ENCODE assay signal across 26 cellular contexts in the genomic region with DNA sequence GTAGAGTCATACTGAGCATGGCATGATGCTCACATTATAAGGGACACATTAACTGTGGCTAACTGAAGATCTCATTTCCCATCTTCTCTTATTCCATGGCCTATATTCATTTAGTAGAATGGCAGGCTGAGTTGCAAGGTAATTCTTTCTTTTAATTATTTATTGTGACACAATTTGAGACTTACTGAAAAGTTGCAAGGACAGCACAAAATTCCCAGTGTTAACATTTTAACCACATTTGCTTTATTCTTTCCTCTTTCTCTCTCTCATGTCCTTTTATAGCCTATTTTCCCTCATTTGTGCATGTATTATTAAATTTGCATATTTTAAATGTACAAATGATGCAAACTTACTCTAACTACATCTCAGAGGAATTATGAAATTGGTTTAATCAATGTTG.
DNase-seq lines count a peak whose midpoint lies in the region; ATAC-seq, FAIRE-seq and TF ChIP-seq lines count a peak whose summit lies in the region.
"Had no signal": no experiment of that assay in that cellular context is flagged by ENCODE, and none has a peak within 500 bp of the region (broad histone marks: within the 10 kb centered on the region; RNA-seq: fewer than 3 reads in every experiment).

No MANE protein-coding gene starts in this region.

- H3K36me3 Mint-ChIP-seq in brain, result no peaks in the 10 kb centered on the region
- H3K36me3 Mint-ChIP-seq: CD14-positive monocyte; CD4-positive, alpha-beta memory T cell; CD4-positive, CD25-positive, alpha-beta regulatory T cell; CD8-positive, alpha-beta memory T cell had no signal

- DNase-seq in HepG2 (ENCODE audit: low spot score) (no peak), right lobe of liver (no peak), heart left ventricle (no peak)
- DNase-seq: ACHN; BE2C; C1 segment of cervical spinal cord; CD4-positive, alpha-beta memory T cell; CD4-positive, CD25-positive, alpha-beta regulatory T cell; CD8-positive, alpha-beta memory T cell; COR-L47; DMS 273 treated with DMSO at 0.1 percent for 48 hours; DMS153; DMS53; DMS79 treated with DMSO at 0.1 percent for 48 hours; GF-D8 had no signal

- no peak overlapping the region for H3K9ac ChIP-seq in HepG2 (ENCODE audit: insufficient read depth, low read depth, low read length)
- no peak overlapping the region for H3K9ac ChIP-seq in OCI-LY3 (ENCODE audit: low read length)
- peak overlapping the region; percentile 60 for H3K9ac ChIP-seq in neural cell (ENCODE audit: low read length)
- H3K9ac ChIP-seq: BLaER1 had no signal

- peaks cover 78% of the 10 kb centered on the region for H3K4me1 Mint-ChIP-seq in brain
- H3K4me1 Mint-ChIP-seq: CD4-positive, alpha-beta memory T cell; CD4-positive, CD25-positive, alpha-beta regulatory T cell; CD8-positive, alpha-beta memory T cell had no signal

- ATAC-seq in HepG2 (no peak), right lobe of liver (no peak), HG03354 (IDR thresholded peaks at IDR 0.05; ENCODE audit: poor library complexity, severe bottlenecking, unreplicated experiment) (no peak), HG03135 (IDR thresholded peaks at IDR 0.05; ENCODE audit: unreplicated experiment) (no peak), heart left ventricle (no peak)

- intact Hi-C loops in HepG2 (cut with micrococcal nuclease; ENCODE audit: unreplicated experiment), result no loop called here
- intact Hi-C loops in right lobe of liver (cut with DNase I), result no loop called here
- intact Hi-C loops in heart left ventricle (cut with DNase I), result loop anchor here (5.0 to 10.0 kb wide), 13 partner anchors 148 to 923 kb away; partner anchors contain the start of genes VCAN (in 4 of the 10), TMEM167A (in 1 of the 10) and XRCC4 (in 1 of the 10)

- H3K4me2 ChIP-seq in HepG2 (ENCODE audit: low read depth, low read length), result no peak overlapping the region
- peak overlapping the region; percentile 44 for H3K4me2 ChIP-seq in OCI-LY3 (ENCODE audit: low read length)
- peak overlapping the region; percentile 49 for H3K4me2 ChIP-seq in neural cell (ENCODE audit: low read length)
- H3K4me2 ChIP-seq: BLaER1 had no signal

- H2AFZ ChIP-seq in HepG2 (ENCODE audit: low read length) (no peak overlapping the region), OCI-LY3 (ENCODE audit: low read depth, low read length) (no peak overlapping the region), neural cell (ENCODE audit: low read depth, low read length) (no peak overlapping the region)

- H3K36me3 ChIP-seq in HepG2 (replicated peaks in 1 of 2; ENCODE audit: control insufficient read depth in 1 of 2, insufficient read depth in 2 of 2, low read length in 2 of 2) (no peaks in the 10 kb centered on the region), right lobe of liver (no peaks in the 10 kb centered on the region), OCI-LY3 (replicated peaks; ENCODE audit: low read depth, low read length) (no peaks in the 10 kb centered on the region), neural cell (ENCODE audit: insufficient read depth, low read length) (no peaks in the 10 kb centered on the region), heart left ventricle (no peaks in the 10 kb centered on the region)
- H3K36me3 ChIP-seq: BE2C, BLaER1 had no signal

- H3K9me2 ChIP-seq in neural cell (ENCODE audit: insufficient read depth, low read length), result no peaks in the 10 kb centered on the region

- H3K79me2 ChIP-seq in HepG2 (ENCODE audit: insufficient read depth, low read length) (no peaks in the 10 kb centered on the region), OCI-LY3 (ENCODE audit: low read length) (no peaks in the 10 kb centered on the region), neural cell (replicated peaks; ENCODE audit: insufficient read depth, low read length) (peaks cover 36% of the 10 kb centered on the region)

- TF ChIP-seq EP300 in HepG2 (IDR thresholded peaks at IDR 0.05; ENCODE audit: low read depth in 2 of 2, low read length in 2 of 2), result no peak
- no peak for TF ChIP-seq EP300 in HepG2 (CRISPR knock-in tag; IDR thresholded peaks at IDR 0.05; ENCODE audit: borderline replicate concordance)
- TF ChIP-seq EP300 in neural cell (conservative IDR thresholded peaks at IDR 0.05; ENCODE audit: poor library complexity, severe bottlenecking), result no peak

- POLR2A ChIA-PET in HepG2 (lab: Yijun Ruan, JAX), result no interaction called here

- TF ChIP-seq CTCF in HepG2 (CRISPR knock-in tag; IDR thresholded peaks at IDR 0.05), result no peak
- TF ChIP-seq CTCF in right lobe of liver (IDR thresholded peaks at IDR 0.05), result no peak
- no peak for TF ChIP-seq CTCF in OCI-LY3 (IDR thresholded peaks at IDR 0.05; ENCODE audit: low read depth, low read length)
- TF ChIP-seq CTCF in brain (conservative IDR thresholded peaks at IDR 0.05), result no peak
- no peak for TF ChIP-seq CTCF in neural cell (IDR thresholded peaks at IDR 0.05; ENCODE audit: poor library complexity, severe bottlenecking)
- no peak for TF ChIP-seq CTCF in heart left ventricle (IDR thresholded peaks at IDR 0.05)

- TF ChIP-seq POLR2A in HepG2 (IDR thresholded peaks at IDR 0.05; ENCODE audit: insufficient read depth in 1 of 2, low read depth in 2 of 2, low read length in 2 of 2), result no peak
- TF ChIP-seq POLR2A in right lobe of liver (IDR thresholded peaks at IDR 0.05), result no peak
- no peak for TF ChIP-seq POLR2A in heart left ventricle (IDR thresholded peaks at IDR 0.05)

- no peak overlapping the region for H3K27ac ChIP-seq in HepG2 (ENCODE audit: extremely low read length, insufficient read depth, low read length)
- H3K27ac ChIP-seq in right lobe of liver, result no peak overlapping the region
- no peak overlapping the region for H3K27ac ChIP-seq in OCI-LY3 (ENCODE audit: low read length)
- H3K27ac ChIP-seq in neural cell (ENCODE audit: low read length), result peak overlapping the region; percentile 96
- H3K27ac ChIP-seq in heart left ventricle, result no peak overlapping the region
- H3K27ac ChIP-seq: 22Rv1, BLaER1 had no signal

- H3K27me3 Mint-ChIP-seq in brain, result no peaks in the 10 kb centered on the region
- H3K27me3 Mint-ChIP-seq: CD4-positive, CD25-positive, alpha-beta regulatory T cell had no signal

- no peak for FAIRE-seq in HepG2 (lab: Jason Lieb, UNC)
- FAIRE-seq: G401.6, GM12891, GM19239 had no signal

- peak overlapping the region; percentile 1 to 72 (median 20) for H3K27ac Mint-ChIP-seq in brain
- H3K27ac Mint-ChIP-seq: CD14-positive monocyte; CD4-positive, alpha-beta memory T cell; CD4-positive, CD25-positive, alpha-beta regulatory T cell; CD8-positive, alpha-beta memory T cell had no signal

- BruUV-seq in HepG2 (replicated peaks; lab: Mats Ljungman, UMichigan), result no TSS peak

- H3K9me3 Mint-ChIP-seq in brain, result no peaks in the 10 kb centered on the region
- H3K9me3 Mint-ChIP-seq: CD14-positive monocyte; CD4-positive, alpha-beta memory T cell; CD4-positive, CD25-positive, alpha-beta regulatory T cell; CD8-positive, alpha-beta memory T cell had no signal

- H3K4me3 ChIP-seq in HepG2 (replicated peaks in 1 of 3; ENCODE audit: insufficient read depth in 1 of 3, low read depth in 2 of 3, low read length in 3 of 3), result no peak overlapping the region
- no peak overlapping the region for H3K4me3 ChIP-seq in right lobe of liver
- no peak overlapping the region for H3K4me3 ChIP-seq in OCI-LY3 (ENCODE audit: low read length)
- H3K4me3 ChIP-seq in neural cell (ENCODE audit: low read length), result peak overlapping the region; percentile 24
- no peak overlapping the region for H3K4me3 ChIP-seq in heart left ventricle
- H3K4me3 ChIP-seq: BLaER1 had no signal

- H3K4me3 Mint-ChIP-seq in brain, result peak overlapping the region in 2 of 5 experiments; percentile 1 to 17
- H3K4me3 Mint-ChIP-seq: CD14-positive monocyte; CD4-positive, alpha-beta memory T cell; CD4-positive, CD25-positive, alpha-beta regulatory T cell; CD8-positive, alpha-beta memory T cell had no signal

- H3K9me3 ChIP-seq in HepG2 (ENCODE audit: low read length) (no peaks in the 10 kb centered on the region), right lobe of liver (no peaks in the 10 kb centered on the region), OCI-LY3 (ENCODE audit: insufficient read depth, low read length) (no peaks in the 10 kb centered on the region), neural cell (ENCODE audit: low read length) (no peaks in the 10 kb centered on the region), heart left ventricle (no peaks in the 10 kb centered on the region)
- H3K9me3 ChIP-seq: BE2C, BLaER1 had no signal

- peaks cover 12% of the 10 kb centered on the region for H3K4me1 ChIP-seq in HepG2 (ENCODE audit: insufficient read depth, low read length)
- H3K4me1 ChIP-seq in right lobe of liver, result peaks cover 0 to 14% (median 6%) of the 10 kb centered on the region in 4 donors
- H3K4me1 ChIP-seq in OCI-LY3 (ENCODE audit: low read length), result peaks cover 44% of the 10 kb centered on the region
- peaks cover 0 to 22% (median 5%) of the 10 kb centered on the region in 12 donors for H3K4me1 ChIP-seq in heart left ventricle
- H3K4me1 ChIP-seq: BLaER1 had no signal

- H3F3A ChIP-seq in neural cell (ENCODE audit: insufficient read depth, low read length, poor library complexity, severe bottlenecking), result peaks cover 11% of the 10 kb centered on the region

- CTCF ChIA-PET in HepG2 (lab: Yijun Ruan, JAX; ENCODE audit: low intra/inter-chr PET ratio, low total read pairs), result no interaction called here

- H3K27me3 ChIP-seq in HepG2 (ENCODE audit: control insufficient read depth in 1 of 2, insufficient read depth in 2 of 2, low read length in 2 of 2) (no peaks in the 10 kb centered on the region), right lobe of liver (no peaks in the 10 kb centered on the region), OCI-LY3 (ENCODE audit: low read depth, low read length) (no peaks in the 10 kb centered on the region), neural cell (ENCODE audit: insufficient read depth, low read depth, low read length) (no peaks in the 10 kb centered on the region), heart left ventricle (no peaks in the 10 kb centered on the region)
- H3K27me3 ChIP-seq: BE2C, BLaER1 had no signal

- H4K20me1 ChIP-seq in HepG2 (ENCODE audit: insufficient read depth, low read length), result no peaks in the 10 kb centered on the region
- H4K20me1 ChIP-seq in OCI-LY3 (ENCODE audit: insufficient read depth, low read length), result no peaks in the 10 kb centered on the region
- H4K20me1 ChIP-seq in neural cell (ENCODE audit: insufficient read depth), result no peaks in the 10 kb centered on the region
- H4K20me1 ChIP-seq: BLaER1 had no signal

- in situ Hi-C loops in HepG2 (cut with HindIII; ENCODE audit: extremely low pct_ligation_motif_present, low pct_unique_long_range_greater_than_20kb), result loop anchor here (10.0 to 25.0 kb wide), 4 partner anchors 151 to 921 kb away; no protein-coding TSS in a partner anchor

- TF ChIP-seq RAD21 in HepG2 (CRISPR knock-in tag; IDR thresholded peaks at IDR 0.05) (no peak), neural cell (conservative IDR thresholded peaks at IDR 0.05) (no peak)

TF ChIP-seq in HepG2, 621 proteins besides CTCF, POLR2A, EP300 and RAD21 (continues in another document):
- peak; percentile 46; the same call in 1 of the 2 replicates for TF ChIP-seq MAFF (IDR thresholded peaks at IDR 0.05; ENCODE audit: low read depth, low read length)
- no peak for TF ChIP-seq ZZZ3 (CRISPR knock-in tag; IDR thresholded peaks at IDR 0.05; ENCODE audit: borderline replicate concordance)

TF ChIP-seq in neural cell, 6 proteins besides CTCF, POLR2A, EP300 and RAD21 (continues in another document):
- TF ChIP-seq EZH2 (IDR thresholded peaks at IDR 0.05; ENCODE audit: borderline replicate concordance, insufficient read depth, low read length, poor library complexity, severe bottlenecking) (no peak), SMC3 (conservative IDR thresholded peaks at IDR 0.05; ENCODE audit: poor library complexity) (no peak), POLR2AphosphoS5 (IDR thresholded peaks at IDR 0.05) (no peak)

Comparison
In these comparisons a context has a peak if more than half of its experiments do, and no peak if none do; other contexts are left out.
1. intact Hi-C loops: an anchor here in heart left ventricle (5.0 to 10.0 kb wide); none called in HepG2 and right lobe of liver.